In genomic region chr10:80144302-80145131, GRCh38 we compare ENCODE assay signal across 8 cellular contexts. TPM values are rescaled to one million over a fixed set of nuclear protein-coding genes. Genes with fewer than 3 reads are reported as not detected.
DNase-seq lines count a peak whose midpoint lies in the region; ATAC-seq and TF ChIP-seq lines count a peak whose summit lies in the region.

No MANE protein-coding gene starts in this region.

- H2AK5ac ChIP-seq in neuronal stem cell (ENCODE audit: low read depth, low read length), result peak overlapping the region; percentile 84

- peak overlapping the region; percentile 76; the same call in 1 of the 2 replicates for H3K27ac ChIP-seq in ACC112 (ENCODE audit: low read depth, low read length)
- no peak overlapping the region for H3K27ac ChIP-seq in SK-N-SH (ENCODE audit: low read depth in 2 of 2, low read length in 1 of 2)
- H3K27ac ChIP-seq in mammary epithelial cell (ENCODE audit: insufficient read depth, low read depth, low read length), result no peak overlapping the region
- no peak overlapping the region for H3K27ac ChIP-seq in neuronal stem cell (replicated peaks; ENCODE audit: low read length)
- no peak overlapping the region for H3K27ac ChIP-seq in hepatocyte

- in situ Hi-C loops in mammary epithelial cell (cut with MboI; ENCODE audit: low sequenced_read_pairs in 2 of 2), result loop anchor here in 1 of 2 donors (25.0 kb wide), 1 partner anchor 93 kb away; no protein-coding TSS in a partner anchor

- no peak for TF ChIP-seq RAD21 in SK-N-SH (IDR thresholded peaks at IDR 0.05; ENCODE audit: low read length)

- H4K91ac ChIP-seq in neuronal stem cell (ENCODE audit: low read depth, low read length, poor library complexity), result no peak overlapping the region

- H2BK120ac ChIP-seq in neuronal stem cell (ENCODE audit: low read depth, low read length), result no peak overlapping the region

- H4K20me1 ChIP-seq in SK-N-SH (ENCODE audit: insufficient read depth), result no peaks in the 10 kb centered on the region
- no peaks in the 10 kb centered on the region for H4K20me1 ChIP-seq in mammary epithelial cell (ENCODE audit: insufficient read depth, low read length)
- H4K20me1 ChIP-seq in hepatocyte (ENCODE audit: insufficient read depth, poor library complexity, severe bottlenecking), result no peaks in the 10 kb centered on the region

- H2BK12ac ChIP-seq in neuronal stem cell (ENCODE audit: low read length), result no peak overlapping the region

- peak; percentile 70 for ATAC-seq in GM19397 (IDR thresholded peaks at IDR 0.05; ENCODE audit: unreplicated experiment)
- peak; percentile 50 for ATAC-seq in HG03354 (IDR thresholded peaks at IDR 0.05; ENCODE audit: poor library complexity, severe bottlenecking, unreplicated experiment)

- H3K4me2 ChIP-seq in SK-N-SH (peak overlapping the region; percentile 79), mammary epithelial cell (ENCODE audit: insufficient read depth, low read depth, low read length) (peak overlapping the region; percentile 81), neuronal stem cell (ENCODE audit: insufficient read depth, low read length, poor library complexity, severe bottlenecking) (no peak overlapping the region), hepatocyte (no peak overlapping the region)

- POLR2A ChIA-PET in SK-N-SH (lab: Yijun Ruan, JAX), result interaction anchor here (0.6 kb wide), 1 partner anchor 1504 kb away, joined by 3 read pairs; no protein-coding TSS in a partner anchor

- intact Hi-C loops in mammary epithelial cell (cut with micrococcal nuclease), result loop anchor here (5.0 kb wide), 1 partner anchor 67 kb away; the partner anchor contains the start of gene TMEM254

- H3K9ac ChIP-seq in SK-N-SH (no peak overlapping the region), mammary epithelial cell (ENCODE audit: insufficient read depth, low read length) (no peak overlapping the region), neuronal stem cell (ENCODE audit: low read depth, low read length, poor library complexity) (peak overlapping the region; percentile 63)

- CTCF ChIA-PET in SK-N-SH (lab: Yijun Ruan, JAX) (interaction anchor here (0.6 to 5.8 kb wide), 43 partner anchors 9 to 606 kb away, joined by 3 to 93 read pairs (median 4); partner anchors contain the start of gene PLAC9), mammary epithelial cell (lab: Charles Lee; ENCODE audit: low non-redundant PET) (interaction anchor here (0.6 to 1.6 kb wide), 2 partner anchors 78 to 116 kb away, joined by 7 to 15 read pairs; no protein-coding TSS in a partner anchor)

- no peak overlapping the region for H2AFZ ChIP-seq in ACC112 (ENCODE audit: low read length, unreplicated experiment)
- H2AFZ ChIP-seq in SK-N-SH (ENCODE audit: low read depth), result no peak overlapping the region
- H2AFZ ChIP-seq in mammary epithelial cell (ENCODE audit: low read depth, low read length), result peak overlapping the region; percentile 64
- H2AFZ ChIP-seq in neuronal stem cell (ENCODE audit: low read length), result no peak overlapping the region
- H2AFZ ChIP-seq in hepatocyte, result no peak overlapping the region

- H3K79me2 ChIP-seq in ACC112 (ENCODE audit: control insufficient read depth, insufficient read depth, low read length, unreplicated experiment) (no peaks in the 10 kb centered on the region), SK-N-SH (ENCODE audit: insufficient read depth) (no peaks in the 10 kb centered on the region), mammary epithelial cell (ENCODE audit: insufficient read depth, low read length) (no peaks in the 10 kb centered on the region), hepatocyte (no peaks in the 10 kb centered on the region)

- peaks cover 11% of the 10 kb centered on the region; the same call in 1 of the 2 replicates for H3K36me3 ChIP-seq in ACC112 (ENCODE audit: insufficient read depth, low read length)
- peaks cover 0 to 11% of the 10 kb centered on the region in 2 experiments for H3K36me3 ChIP-seq in SK-N-SH (replicated peaks in 1 of 2; ENCODE audit: control insufficient read depth in 1 of 2, insufficient read depth in 2 of 2, low read length in 1 of 2)
- H3K36me3 ChIP-seq in mammary epithelial cell (ENCODE audit: insufficient read depth, low read length), result no peaks in the 10 kb centered on the region
- H3K36me3 ChIP-seq in neuronal stem cell (replicated peaks in 1 of 2; ENCODE audit: control insufficient read depth in 2 of 2, insufficient read depth in 2 of 2, low read length in 2 of 2), result no peaks in the 10 kb centered on the region
- no peaks in the 10 kb centered on the region for H3K36me3 ChIP-seq in hepatocyte (replicated peaks; ENCODE audit: insufficient read depth, low read depth)

- H3K4me1 ChIP-seq in ACC112 (ENCODE audit: control insufficient read depth, insufficient read depth, low read length, unreplicated experiment), result peaks cover 14% of the 10 kb centered on the region
- H3K4me1 ChIP-seq in SK-N-SH (ENCODE audit: control insufficient read depth in 1 of 2, insufficient read depth in 2 of 2, low read depth in 1 of 2, low read length in 1 of 2), result peaks cover 4 to 9% of the 10 kb centered on the region in 2 experiments; a peak in 2 of 4 replicates
- H3K4me1 ChIP-seq in mammary epithelial cell (ENCODE audit: insufficient read depth, low read length), result peaks cover 25% of the 10 kb centered on the region
- peaks cover 0 to 7% of the 10 kb centered on the region in 2 donors for H3K4me1 ChIP-seq in neuronal stem cell (ENCODE audit: control insufficient read depth in 2 of 2, insufficient read depth in 1 of 2, low read depth in 1 of 2, low read length in 2 of 2)
- H3K4me1 ChIP-seq in hepatocyte (ENCODE audit: insufficient read depth), result no peaks in the 10 kb centered on the region

- no peaks in the 10 kb centered on the region for H3F3A ChIP-seq in SK-N-SH (replicated peaks; ENCODE audit: insufficient read depth)

- H3K9me2 ChIP-seq in SK-N-SH, result no peaks in the 10 kb centered on the region
- H3K9me2 ChIP-seq in hepatocyte (replicated peaks; ENCODE audit: insufficient read depth), result no peaks in the 10 kb centered on the region

- H3K79me1 ChIP-seq in neuronal stem cell (ENCODE audit: low read depth, low read length), result no peaks in the 10 kb centered on the region

- H3K27me3 ChIP-seq in ACC112 (ENCODE audit: insufficient read depth, low read length) (no peaks in the 10 kb centered on the region), SK-N-SH (ENCODE audit: insufficient read depth) (no peaks in the 10 kb centered on the region), mammary epithelial cell (ENCODE audit: insufficient read depth, low read length) (no peaks in the 10 kb centered on the region), neuronal stem cell (ENCODE audit: control insufficient read depth in 3 of 3, insufficient read depth in 3 of 3, low read depth in 1 of 3, low read length in 3 of 3) (no peaks in the 10 kb centered on the region), hepatocyte (no peaks in the 10 kb centered on the region)

- no peak for TF ChIP-seq EP300 in SK-N-SH (IDR thresholded peaks at IDR 0.05; ENCODE audit: borderline replicate concordance in 1 of 2, low read depth in 1 of 2, low read length in 1 of 2)

- DNase-seq in SK-N-SH, result peak; percentile 46
- no peak for DNase-seq in mammary epithelial cell
- no peak for DNase-seq in neuronal stem cell (ENCODE audit: low spot score)
- no peak for DNase-seq in hepatocyte (ENCODE audit: low spot score)
- DNase-seq in RKO (ENCODE audit: low spot score), result no peak

- H3K9me3 ChIP-seq in SK-N-SH (0 out of 2 replicates have a peak, but pooled peaks cover 4% of the 10 kb centered on the region), mammary epithelial cell (replicated peaks; ENCODE audit: insufficient read depth, low read length) (no peaks in the 10 kb centered on the region), neuronal stem cell (replicated peaks in 1 of 2; ENCODE audit: control insufficient read depth in 2 of 2, insufficient read depth in 1 of 2, low read depth in 1 of 2, low read length in 2 of 2) (no peaks in the 10 kb centered on the region), hepatocyte (ENCODE audit: low read depth) (no peaks in the 10 kb centered on the region)

- peak overlapping the region; percentile 93 for H2BK15ac ChIP-seq in neuronal stem cell (ENCODE audit: low read length)

- no peak overlapping the region for H3K4me3 ChIP-seq in ACC112 (ENCODE audit: low read depth, low read length)
- H3K4me3 ChIP-seq in SK-N-SH (ENCODE audit: low read depth in 2 of 2, low read length in 1 of 2), result peak overlapping the region; percentile 23 to 35; a peak in 2 of 4 replicates
- H3K4me3 ChIP-seq in mammary epithelial cell (replicated peaks in 1 of 3; ENCODE audit: insufficient read depth in 1 of 3, low read depth in 2 of 3, low read length in 3 of 3), result peak overlapping the region in 2 of 3 experiments; percentile 5 to 33
- no peak overlapping the region for H3K4me3 ChIP-seq in neuronal stem cell (ENCODE audit: low read length in 2 of 2)
- H3K4me3 ChIP-seq in hepatocyte, result no peak overlapping the region

- dilution Hi-C loops in mammary epithelial cell (cut with HindIII; ENCODE audit: low sequenced_read_pairs), result no loop called here

- H4K8ac ChIP-seq in neuronal stem cell (ENCODE audit: low read depth, low read length), result no peak overlapping the region

- peak overlapping the region; percentile 84 for H3K14ac ChIP-seq in neuronal stem cell (ENCODE audit: low read length)

- WGBS in SK-N-SH (ENCODE audit: low lambda C conversion rate), result 19% methylated on average over 12 of the region's 33 CpGs
- WGBS in mammary epithelial cell (ENCODE audit: low coverage, missing lambda C conversion rate), result 17% methylated on average over 11 of the region's 33 CpGs
- no CpG with 5 or more reads among the region's 33 CpGs for WGBS in neuronal stem cell (ENCODE audit: extremely low coverage in 2 of 2, insufficient read length in 2 of 2, insufficient replicate concordance in 1 of 2), 2 donors
- WGBS in hepatocyte (ENCODE audit: low lambda C conversion rate, missing lambda C conversion rate), result 70% methylated on average over 28 of the region's 33 CpGs

- no peak overlapping the region for H3K23ac ChIP-seq in neuronal stem cell (ENCODE audit: low read depth, low read length, poor library complexity)

- TF ChIP-seq CTCF in SK-N-SH (IDR thresholded peaks at IDR 0.05) (no peak), mammary epithelial cell (conservative IDR thresholded peaks at IDR 0.05 in 1 of 2, IDR thresholded peaks at IDR 0.05 in 1 of 2; ENCODE audit: extremely low read depth in 1 of 2, insufficient read depth in 1 of 2, low read depth in 1 of 2, low read length in 2 of 2) (no peak), hepatocyte (IDR thresholded peaks at IDR 0.05; ENCODE audit: poor library complexity) (no peak)

- no TSS peak for BruUV-seq in mammary epithelial cell (replicated peaks; lab: Mats Ljungman, UMichigan)

- H2BK5ac ChIP-seq in neuronal stem cell (ENCODE audit: low read length), result no peak overlapping the region

- peak overlapping the region; percentile 83 for H3K18ac ChIP-seq in neuronal stem cell (ENCODE audit: low read length)

- no peak overlapping the region for H3K4ac ChIP-seq in neuronal stem cell (ENCODE audit: low read length)

RNA-seq across cellular contexts. Expression of gene PLAC9, which starts 12.0 kb away (rescaled TPM):
- polyA plus RNA-seq in SK-N-SH (2012; rRNA removed) (0.21 TPM in 1 of 2 replicates, not detected in the other), mammary epithelial cell (0.10 TPM), hepatocyte (83.3 and 92.9 TPM in 2 replicates)
- 0.10 and 0.29 TPM in 2 replicates for polyA plus RNA-seq in SK-N-SH (2012; cell fraction: cytosol; rRNA removed)
- polyA plus RNA-seq in SK-N-SH (2012; cell fraction: nucleus; rRNA removed), result 0.14 and 0.62 TPM in 2 replicates
- total RNA-seq in mammary epithelial cell (under 1 TPM; 0.50 to 0.68 TPM), hepatocyte (11.4 and 14.8 TPM in 2 replicates)
- polyA minus RNA-seq in mammary epithelial cell, result not detected
- polyA plus RNA-seq in neuronal stem cell (2013, experiment 1 of 2), result 1.3 TPM
- polyA plus RNA-seq in neuronal stem cell (2013, experiment 2 of 2), result 1.3 TPM

Comparison
In these comparisons a context has a peak if more than half of its experiments do, and no peak if none do; other contexts are left out.
1. H3K4me3 ChIP-seq: peak in SK-N-SH (2 of 2) and mammary epithelial cell (2 of 3); none in ACC112 (single experiment), neuronal stem cell (0 of 2) and hepatocyte (single experiment).
2. H3K4me2 ChIP-seq: peak in SK-N-SH (single experiment) and mammary epithelial cell (single experiment); none in neuronal stem cell (single experiment) and hepatocyte (single experiment).
3. RNA of gene PLAC9, which starts 12.0 kb away (polyA plus RNA-seq): 83.3 to 92.9 TPM in hepatocyte; 0.10 to 0.62 TPM in SK-N-SH and 0.10 TPM in mammary epithelial cell (single experiment); every median in the first group is over 10 times any median in the second.